Comparison of ENCODE assay signal across 33 cellular contexts in genomic region chrX:148538582-148538981, GRCh38.
"Had no signal": no experiment of that assay in that cellular context is flagged by ENCODE, and none has a peak within 500 bp of the region (broad histone marks: within the 10 kb centered on the region; RNA-seq: fewer than 3 reads in every experiment).

No MANE protein-coding gene starts in this region.

- H3K4me1 ChIP-seq: adrenal gland, body of pancreas, breast epithelium had no signal

- DNase-seq: activated B cell treated with CpG ODN at 0.5 μM for 24 hours; activated CD4-positive, alpha-beta memory T cell treated with anti-CD3 and anti-CD28 coated beads for 36 hours; activated CD4-positive, alpha-beta T cell treated with anti-CD3 and anti-CD28 coated beads for 4 hours; activated CD4-positive, alpha-beta T cell treated with anti-CD3 and anti-CD28 coated beads, Interleukin-2, amount 10 ng/mL, durations not matched to agents 24 days and 14 days; activated CD4-positive, alpha-beta T cell treated with anti-CD3 and anti-CD28 coated beads, Interleukin-2, amount 50 U/mL, for 1 hour; activated CD4-positive, alpha-beta T cell treated with anti-CD3 and anti-CD28 coated beads, Interleukin-2, amount 50 U/mL, for 4 hours; activated CD4-positive, CD25-positive, alpha-beta regulatory T cell treated with anti-CD3 and anti-CD28 coated beads, Interleukin-2, amount 50 U/mL, for 72 hours; activated CD8-positive, alpha-beta memory T cell treated with anti-CD3 and anti-CD28 coated beads, Interleukin-2, amount 50 U/mL, for 4 hours; activated CD8-positive, alpha-beta T cell treated with anti-CD3 and anti-CD28 coated beads for 36 hours; activated effector memory CD4-positive, alpha-beta T cell treated with anti-CD3 and anti-CD28 coated beads, Interleukin-2, amount 50 U/mL, for 16 hours; activated gamma-delta T cell treated with Interleukin-2 at 50 U/mL for 16 hours; activated naive CD4-positive, alpha-beta T cell; activated naive CD4-positive, alpha-beta T cell treated with anti-CD3 and anti-CD28 coated beads for 36 hours; activated naive CD4-positive, alpha-beta T cell treated with anti-CD3 and anti-CD28 coated beads, Interleukin-2, amount 50 U/mL, for 16 hours; activated naive CD8-positive, alpha-beta T cell treated with anti-CD3 and anti-CD28 coated beads for 36 hours; activated T-cell treated with anti-CD3 and anti-CD28 coated beads for 4 hours; activated T-cell treated with anti-CD3 and anti-CD28 coated beads, Interleukin-2, amount 50 U/mL, for 1 hour; activated T-cell treated with anti-CD3 and anti-CD28 coated beads, Interleukin-2, amount 50 U/mL, for 4 hours; activated T-cell treated with anti-CD3 and anti-CD28 coated beads, Interleukin-2, amount 50 U/mL, for 72 hours; adrenal gland; amniotic stem cell; aorta; body of pancreas; brain microvascular endothelial cell; central memory CD4-positive, alpha-beta T cell; T-helper 9 cell had no signal

- FAIRE-seq: colon, TTC549 had no signal

- H3K27ac ChIP-seq: adrenal gland, body of pancreas, brain microvascular endothelial cell, breast epithelium, coronary artery, VCaP had no signal

- H3K4me3 ChIP-seq: adrenal gland, body of pancreas, breast epithelium, coronary artery had no signal

- H3K36me3 ChIP-seq: adrenal gland, brain microvascular endothelial cell, breast epithelium had no signal

- H3K27me3 ChIP-seq: adrenal gland, body of pancreas, brain microvascular endothelial cell had no signal

- ATAC-seq: activated CD8-positive, alpha-beta T cell treated with anti-CD3 and anti-CD28 coated beads for 36 hours; activated naive CD4-positive, alpha-beta T cell treated with anti-CD3 and anti-CD28 coated beads, Interleukin-2, amount 50 U/mL, for 72 hours; activated T-cell treated with anti-CD3 and anti-CD28 coated beads, Interleukin-2, amount 50 U/mL, for 4 hours; activated T-cell treated with anti-CD3 and anti-CD28 coated beads, Interleukin-2, amount 50 U/mL, for 72 hours; activated T-helper 17 cell treated with anti-CD3 and anti-CD28 coated beads, Interleukin-2, amount 50 U/mL, for 72 hours; body of pancreas had no signal

- H3K9me3 ChIP-seq: adrenal gland, body of pancreas, breast epithelium had no signal
